8 cellular contexts compared by ENCODE assay signal in the genomic region with DNA sequence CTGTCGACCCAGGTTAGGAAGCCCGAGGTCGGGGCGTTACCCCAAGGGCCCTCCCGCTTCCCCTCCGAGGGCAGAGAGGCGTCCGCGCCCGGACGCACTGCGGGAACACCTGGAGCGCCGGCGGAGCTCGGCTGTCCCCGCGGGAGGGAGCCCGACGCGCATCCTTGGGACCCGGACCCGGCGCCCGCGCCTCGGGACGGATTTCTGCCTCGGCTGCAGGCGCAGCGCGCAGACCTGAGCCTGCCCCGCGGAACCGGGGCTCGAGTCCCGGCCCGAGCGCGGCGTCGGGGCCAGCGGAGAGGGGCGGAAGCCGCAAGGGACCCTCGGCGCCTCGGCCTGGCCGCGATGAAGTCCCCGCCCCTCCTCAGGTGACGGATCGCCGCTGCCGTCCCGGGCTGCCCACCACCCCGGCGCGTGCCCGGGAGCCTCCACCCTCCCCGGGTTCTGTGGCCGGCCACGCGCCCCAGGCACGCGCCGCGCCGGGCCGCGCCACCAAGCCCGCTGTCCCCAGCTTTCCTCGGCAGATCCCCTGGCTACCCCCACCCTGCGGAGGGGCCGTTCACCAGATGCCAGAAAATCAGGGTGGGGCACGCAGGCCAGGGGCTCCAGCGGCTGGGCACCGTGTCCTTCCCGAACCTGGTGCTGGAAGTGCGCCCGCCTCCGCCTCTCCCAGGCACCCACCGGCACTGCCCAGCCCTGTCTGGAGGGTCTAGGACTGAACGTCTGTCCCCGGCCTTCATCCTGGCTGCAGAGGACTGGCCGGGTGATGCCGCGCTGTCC. TPM values are rescaled to one million over a fixed set of nuclear protein-coding genes. Genes with fewer than 3 reads are reported as not detected.
A peak's percentile ranks its signal among the peaks of the same experiment; 100 is the strongest.
DNase-seq lines count a peak whose midpoint lies in the region; ATAC-seq, FAIRE-seq and TF ChIP-seq lines count a peak whose summit lies in the region.

No MANE protein-coding gene starts in this region.

- H2AFZ ChIP-seq in Loucy (ENCODE audit: low read length): peak overlapping the region; percentile 93

- intact Hi-C loops in colonic mucosa (cut with DNase I): no loop called here

- peaks cover 45% of the 10 kb centered on the region for H3K4me1 Mint-ChIP-seq in nephron progenitor cell

- no peak for FAIRE-seq in D721Med (lab: Jason Lieb, UNC)

- TF ChIP-seq CTCF in Loucy (conservative IDR thresholded peaks at IDR 0.05; ENCODE audit: low read length) (no peak; the same call in 1 of the 2 replicates), colonic mucosa (IDR thresholded peaks at IDR 0.05) (no peak), nephron progenitor cell (IDR thresholded peaks at IDR 0.05) (no peak), D721Med (IDR thresholded peaks at IDR 0.05; ENCODE audit: insufficient read depth, missing control alignments) (no peak)

- no peak for ATAC-seq in HG03565 (IDR thresholded peaks at IDR 0.05; ENCODE audit: unreplicated experiment)

- H3K9ac ChIP-seq in Loucy (ENCODE audit: low read depth, low read length, poor library complexity, severe bottlenecking): no peak overlapping the region
- no peak overlapping the region for H3K9ac ChIP-seq in colonic mucosa (ENCODE audit: low read depth in 2 of 2, low read length in 2 of 2)

- no peaks in the 10 kb centered on the region for H3K27me3 ChIP-seq in Loucy (ENCODE audit: insufficient read depth, low read length, poor library complexity, severe bottlenecking)
- peaks cover 58% of the 10 kb centered on the region for H3K27me3 ChIP-seq in colonic mucosa

- H3K27ac Mint-ChIP-seq in nephron progenitor cell: no peak overlapping the region

- H3K9me3 ChIP-seq in Loucy (ENCODE audit: insufficient read depth, low read depth, low read length): no peaks in the 10 kb centered on the region
- H3K9me3 ChIP-seq in colonic mucosa: no peaks in the 10 kb centered on the region

- H3K4me3 ChIP-seq in Loucy (ENCODE audit: low read length, poor library complexity, severe bottlenecking) (peak overlapping the region; percentile 78), colonic mucosa (peak overlapping the region; percentile 24)

- H3F3A ChIP-seq in Loucy (ENCODE audit: low read depth): peaks cover 2% of the 10 kb centered on the region; the same call in 1 of the 2 replicates

- H3K9me2 ChIP-seq in Loucy (replicated peaks; ENCODE audit: low read depth, low read length): no peaks in the 10 kb centered on the region

- H3K4me2 ChIP-seq in Loucy (ENCODE audit: low read depth, low read length, poor library complexity, severe bottlenecking): peak overlapping the region; percentile 89

- peaks cover 5% of the 10 kb centered on the region for H3K36me3 Mint-ChIP-seq in nephron progenitor cell (ENCODE audit: low read depth)

- H4K20me1 ChIP-seq in Loucy (ENCODE audit: insufficient read depth, low read length, poor library complexity, severe bottlenecking): no peaks in the 10 kb centered on the region

- DNase-seq in NCI-H526 (lab: John Stamatoyannopoulos, UW) (peak; percentile 26 to 95), NCI-H526 treated with DMSO at 0.1 percent for 48 hours (lab: John Stamatoyannopoulos, UW) (no peak), colonic mucosa (no peak), nephron progenitor cell (peak; percentile 57), D721Med (ENCODE audit: insufficient read length, low spot score) (no peak), cerebellar nuclear complex (lab: John Stamatoyannopoulos, UW) (no peak)

- peaks cover 34% of the 10 kb centered on the region for H3K79me2 ChIP-seq in Loucy (ENCODE audit: insufficient read depth, low read length)

- H3K4me3 Mint-ChIP-seq in nephron progenitor cell: peak overlapping the region; percentile 90

- no peak overlapping the region for H3K27ac ChIP-seq in colonic mucosa

- H3K4me1 ChIP-seq in Loucy (ENCODE audit: insufficient read depth, low read length, poor library complexity, severe bottlenecking) (peaks cover 36% of the 10 kb centered on the region), colonic mucosa (no peaks in the 10 kb centered on the region)

- peaks cover 18% of the 10 kb centered on the region for H3K9me3 Mint-ChIP-seq in nephron progenitor cell

- H3K36me3 ChIP-seq in Loucy (ENCODE audit: insufficient read depth, low read length): no peaks in the 10 kb centered on the region
- no peaks in the 10 kb centered on the region for H3K36me3 ChIP-seq in colonic mucosa

- peaks cover 74% of the 10 kb centered on the region for H3K27me3 Mint-ChIP-seq in nephron progenitor cell (ENCODE audit: low read depth, poor library complexity)

RNA-seq across cellular contexts. Expression of a gene that starts 0.4 kb away (rescaled TPM):
- under 1 TPM in 1 of 2 donors, not detected in 1; 0.15 TPM for total RNA-seq in colonic mucosa

RNA-seq across cellular contexts. Expression of a gene that starts 23.2 kb away (rescaled TPM):
- total RNA-seq in colonic mucosa: 10 to 100 TPM; 27.5 to 30.2 TPM

RNA-seq across cellular contexts. Expression of a gene that starts 23.4 kb away (rescaled TPM):
- 10 to 100 TPM; 36.5 to 38.2 TPM for total RNA-seq in colonic mucosa

RNA-seq across cellular contexts. Expression of a gene that starts 52.1 kb away (rescaled TPM):
- total RNA-seq in colonic mucosa: 10 to 100 TPM; 41.4 to 47.4 TPM

RNA-seq across cellular contexts. Expression of a gene that starts 52.8 kb away (rescaled TPM):
- 10 to 100 TPM; 12.9 to 45.0 TPM for total RNA-seq in colonic mucosa

Comparison
In these comparisons a context has a peak if more than half of its experiments do, and no peak if none do; other contexts are left out.
1. DNase-seq: peak in NCI-H526 (2 of 2) and nephron progenitor cell (single experiment); none in NCI-H526 treated with DMSO at 0.1 percent for 48 hours (single experiment), colonic mucosa (single experiment), D721Med (single experiment) and cerebellar nuclear complex (0 of 2).